9 cellular contexts compared by ENCODE assay signal in genomic region chr15:89371145-89372044, GRCh38. TPM values are rescaled to one million over a fixed set of nuclear protein-coding genes. Genes with fewer than 3 reads are reported as not detected.
DNase-seq lines count a peak whose midpoint lies in the region; ATAC-seq, FAIRE-seq and TF ChIP-seq lines count a peak whose summit lies in the region.
"Had no signal": no experiment of that assay in that cellular context is flagged by ENCODE, and none has a peak within 500 bp of the region (broad histone marks: within the 10 kb centered on the region; RNA-seq: fewer than 3 reads in every experiment).

No MANE protein-coding gene starts in this region.

- peak overlapping the region; percentile 56 for H2AFZ ChIP-seq in astrocyte (ENCODE audit: low read depth, low read length)

- H4K20me1 ChIP-seq in astrocyte (ENCODE audit: insufficient read depth, low read length), result peaks cover 12% of the 10 kb centered on the region

- H3K27ac Mint-ChIP-seq in astrocyte (ENCODE audit: unreplicated experiment), result no peak overlapping the region
- H3K27ac Mint-ChIP-seq in T-cell, result no peak overlapping the region
- no peak overlapping the region for H3K27ac Mint-ChIP-seq in activated CD4-positive, alpha-beta T cell treated with anti-CD3 and anti-CD28 coated beads, Interleukin-2, amount 10 ng/mL, durations not matched to agents 24 days and 14 days
- H3K27ac Mint-ChIP-seq: activated naive CD4-positive, alpha-beta T cell treated with anti-CD3 and anti-CD28 coated beads, Interleukin-2, amount 50 U/mL, for 72 hours had no signal

- peak overlapping the region; percentile 33 for H3K4me3 ChIP-seq in astrocyte (ENCODE audit: insufficient read depth, low read depth, low read length)
- H3K4me3 ChIP-seq in psoas muscle, result peak overlapping the region; percentile 44

- intact Hi-C loops in psoas muscle (cut with DNase I), result no loop called here
- intact Hi-C loops in activated CD4-positive, alpha-beta T cell treated with anti-CD3 and anti-CD28 coated beads, Interleukin-2, amount 10 ng/mL, durations not matched to agents 24 days and 14 days (cut with micrococcal nuclease), result no loop called here

- H3K4me1 ChIP-seq in astrocyte (ENCODE audit: insufficient read depth, low read length), result no peaks in the 10 kb centered on the region
- peaks cover 2% of the 10 kb centered on the region for H3K4me1 ChIP-seq in psoas muscle

- H3K4me1 Mint-ChIP-seq in astrocyte (ENCODE audit: low read depth, unreplicated experiment), result no peaks in the 10 kb centered on the region
- peaks cover 11 to 26% (median 19%) of the 10 kb centered on the region in 3 donors for H3K4me1 Mint-ChIP-seq in T-cell
- peaks cover 6% of the 10 kb centered on the region for H3K4me1 Mint-ChIP-seq in activated CD4-positive, alpha-beta T cell treated with anti-CD3 and anti-CD28 coated beads, Interleukin-2, amount 10 ng/mL, durations not matched to agents 24 days and 14 days

- H3K9me3 ChIP-seq in astrocyte (ENCODE audit: insufficient read depth, low read depth, low read length) (peaks cover 5% of the 10 kb centered on the region), psoas muscle (no peaks in the 10 kb centered on the region)

- no peak overlapping the region for H3K9ac ChIP-seq in astrocyte (ENCODE audit: low read length)

- DNase-seq in D721Med (ENCODE audit: insufficient read length, low spot score) (peak; percentile 86), astrocyte (ENCODE audit: low read depth) (no peak), hepatic stellate cell (ENCODE audit: low spot score) (peak; percentile 55), psoas muscle (no peak), NCI-H187 treated with DMSO at 0.1 percent for 48 hours (lab: John Stamatoyannopoulos, UW) (no peak), T-cell (no peak)
- DNase-seq in activated CD4-positive, alpha-beta T cell treated with anti-CD3 and anti-CD28 coated beads, Interleukin-2, amount 10 ng/mL, durations not matched to agents 24 days and 14 days, result no peak

- ATAC-seq in psoas muscle (peak; percentile 31 to 57 (median 48)), T-cell (replicated peaks in 1 of 4) (no peak), HG03442 (IDR thresholded peaks at IDR 0.05; ENCODE audit: unreplicated experiment) (no peak)
- ATAC-seq: activated naive CD4-positive, alpha-beta T cell treated with anti-CD3 and anti-CD28 coated beads, Interleukin-2, amount 50 U/mL, for 72 hours had no signal

- H3K4me3 Mint-ChIP-seq in astrocyte (ENCODE audit: unreplicated experiment), result no peak overlapping the region
- no peak overlapping the region for H3K4me3 Mint-ChIP-seq in T-cell
- no peak overlapping the region for H3K4me3 Mint-ChIP-seq in activated CD4-positive, alpha-beta T cell treated with anti-CD3 and anti-CD28 coated beads, Interleukin-2, amount 10 ng/mL, durations not matched to agents 24 days and 14 days

- WGBS in psoas muscle, 3 donors, result 0 to 1% (median 1%) methylated on average over 79 to 92 of the region's 92 CpGs

- H3K9me3 Mint-ChIP-seq in astrocyte (ENCODE audit: unreplicated experiment), result peaks cover 11% of the 10 kb centered on the region
- H3K9me3 Mint-ChIP-seq in T-cell, result no peaks in the 10 kb centered on the region
- H3K9me3 Mint-ChIP-seq in activated CD4-positive, alpha-beta T cell treated with anti-CD3 and anti-CD28 coated beads, Interleukin-2, amount 10 ng/mL, durations not matched to agents 24 days and 14 days, result no peaks in the 10 kb centered on the region
- H3K9me3 Mint-ChIP-seq: activated naive CD4-positive, alpha-beta T cell treated with anti-CD3 and anti-CD28 coated beads, Interleukin-2, amount 50 U/mL, for 72 hours had no signal

- H3K4me2 ChIP-seq in astrocyte (ENCODE audit: low read length), result peak overlapping the region; percentile 73

- H3K27ac ChIP-seq in astrocyte (ENCODE audit: low read depth, low read length) (no peak overlapping the region), psoas muscle (no peak overlapping the region)

- FAIRE-seq in D721Med (lab: Jason Lieb, UNC) (no peak), astrocyte (lab: Jason Lieb, UNC) (no peak)

- TF ChIP-seq CTCF in D721Med (IDR thresholded peaks at IDR 0.05; ENCODE audit: insufficient read depth, missing control alignments) (no peak), astrocyte (IDR thresholded peaks at IDR 0.05; ENCODE audit: insufficient read depth, low read depth, low read length) (no peak), psoas muscle (IDR thresholded peaks at IDR 0.05) (no peak)

- peaks cover 89% of the 10 kb centered on the region for H3K27me3 ChIP-seq in astrocyte (ENCODE audit: insufficient read depth, low read length)
- H3K27me3 ChIP-seq in psoas muscle (ENCODE audit: insufficient read depth in 3 of 3, low read length in 2 of 3), result peaks cover 0 to 100% (median 46%) of the 10 kb centered on the region in 3 donors

- H3K79me2 ChIP-seq in astrocyte (ENCODE audit: insufficient read depth, low read length), result peaks cover 5% of the 10 kb centered on the region

- no peaks in the 10 kb centered on the region for H3K36me3 ChIP-seq in astrocyte (ENCODE audit: insufficient read depth, low read length)
- no peaks in the 10 kb centered on the region for H3K36me3 ChIP-seq in psoas muscle (ENCODE audit: insufficient read depth in 1 of 2, low read depth in 1 of 2)

- peaks cover 4% of the 10 kb centered on the region for H3K36me3 Mint-ChIP-seq in astrocyte (ENCODE audit: low read depth, unreplicated experiment)
- no peaks in the 10 kb centered on the region for H3K36me3 Mint-ChIP-seq in T-cell
- H3K36me3 Mint-ChIP-seq in activated CD4-positive, alpha-beta T cell treated with anti-CD3 and anti-CD28 coated beads, Interleukin-2, amount 10 ng/mL, durations not matched to agents 24 days and 14 days (ENCODE audit: low read depth), result peaks cover 2% of the 10 kb centered on the region

- CTCF ChIA-PET in T-cell (lab: Charles Lee), result no interaction called here

- peaks cover 79% of the 10 kb centered on the region for H3K27me3 Mint-ChIP-seq in astrocyte (ENCODE audit: low read depth, unreplicated experiment)
- H3K27me3 Mint-ChIP-seq in T-cell, result peaks cover 59 to 81% of the 10 kb centered on the region in 2 donors
- peaks cover 75% of the 10 kb centered on the region for H3K27me3 Mint-ChIP-seq in activated CD4-positive, alpha-beta T cell treated with anti-CD3 and anti-CD28 coated beads, Interleukin-2, amount 10 ng/mL, durations not matched to agents 24 days and 14 days

- POLR2A ChIA-PET in T-cell (lab: Charles Lee), result no interaction called here

RNA-seq across cellular contexts. Expression of gene POLG, which starts 36.8 kb away (rescaled TPM):
- total RNA-seq in astrocyte (48.5 and 54.4 TPM in 2 replicates), psoas muscle (10 to 100 TPM; 47.7 to 56.0 (median 51.1) TPM), T-cell (100 to 1,000 TPM; 136 to 171 (median 165) TPM)
- polyA plus RNA-seq in psoas muscle, result 10 to 100 TPM; 32.6 to 64.5 (median 58.4) TPM
- total RNA-seq in activated CD4-positive, alpha-beta T cell treated with anti-CD3 and anti-CD28 coated beads, Interleukin-2, amount 10 ng/mL, durations not matched to agents 24 days and 14 days, result 124 and 134 TPM in 2 replicates

Comparison
In these comparisons a context has a peak if more than half of its experiments do, and no peak if none do; other contexts are left out.
1. DNase-seq: peak in D721Med (single experiment) and hepatic stellate cell (single experiment); none in astrocyte (single experiment), psoas muscle (0 of 2), NCI-H187 treated with DMSO at 0.1 percent for 48 hours (single experiment), T-cell (0 of 34) and activated CD4-positive, alpha-beta T cell treated with anti-CD3 and anti-CD28 coated beads, Interleukin-2, amount 10 ng/mL, durations not matched to agents 24 days and 14 days (single experiment).
2. ATAC-seq: peak in psoas muscle (4 of 4); none in T-cell (0 of 4) and HG03442 (single experiment).